Comparison of ENCODE assay signal across 8 cellular contexts in genomic region chr17:18087610-18088491, GRCh38. TPM values are rescaled to one million over a fixed set of nuclear protein-coding genes. Genes with fewer than 3 reads are reported as not detected.
DNase-seq lines count a peak whose midpoint lies in the region; ATAC-seq, FAIRE-seq and TF ChIP-seq lines count a peak whose summit lies in the region.

Gene DRG2, plus strand, starts transcription at chr17:18087948. Its CDS starts 76 bp downstream, at chr17:18088024.

- FAIRE-seq in H1 (lab: Jason Lieb, UNC) = no peak

- TF ChIP-seq CTCF in H1 (IDR thresholded peaks at IDR 0.05; ENCODE audit: control extremely low read depth in 1 of 3, insufficient read depth in 1 of 3, low read depth in 1 of 3, low read length in 3 of 3) = peak in 2 of 3 experiments; percentile 0 to 14; a peak in 1 of 4 replicates

- H4K8ac ChIP-seq in H1 (ENCODE audit: extremely low read depth, insufficient read depth, low read length) = peak within 1 kb of the TSS; percentile 81

- no peaks in the 10 kb centered on the region for H3K27me3 Mint-ChIP-seq in CD4-positive, alpha-beta memory T cell
- H3K27me3 Mint-ChIP-seq in memory B cell = no peaks in the 10 kb centered on the region

- H2BK120ac ChIP-seq in H1 (replicated peaks; ENCODE audit: low read depth, low read length) = no peak within 1 kb of the TSS

- intact Hi-C loops in CD4-positive, alpha-beta memory T cell (cut with micrococcal nuclease) = loop anchor here (1.0 to 2.0 kb wide), 4 partner anchors 49 to 265 kb away; partner anchors contain the start of genes ALKBH5, ATPAF2, DRC3 and GID4

- peaks cover 0 to 28% of the 10 kb centered on the region in 2 donors for H3K36me3 Mint-ChIP-seq in CD4-positive, alpha-beta memory T cell
- peaks cover 3% of the 10 kb centered on the region for H3K36me3 Mint-ChIP-seq in memory B cell

- no peaks in the 10 kb centered on the region for H3K9me3 ChIP-seq in CD4-positive, alpha-beta memory T cell (ENCODE audit: control insufficient read depth in 1 of 2, low read length in 2 of 2)
- H3K9me3 ChIP-seq in H1 (ENCODE audit: insufficient read depth in 2 of 2, low read depth in 1 of 2, low read length in 1 of 2) = no peaks in the 10 kb centered on the region

- H3K23ac ChIP-seq in H1 (ENCODE audit: insufficient read length) = no peak within 1 kb of the TSS

- peak within 1 kb of the TSS; percentile 95 for H2AK5ac ChIP-seq in H1 (ENCODE audit: low read depth, low read length)

- peak within 1 kb of the TSS; percentile 46 to 66 (median 58) for H3K9ac ChIP-seq in H1 (replicated peaks in 1 of 4; ENCODE audit: extremely low read depth in 1 of 4, low read depth in 3 of 4, low read length in 3 of 4)

- POLR2A ChIA-PET in CD4-positive, alpha-beta memory T cell (lab: Charles Lee; ENCODE audit: partially characterized antibody) = interaction anchor here (0.8 to 1.1 kb wide), 3 partner anchors 94 to 116 kb away, joined by 3 to 4 read pairs (median 3); partner anchors contain the start of genes DRC3 and TOM1L2
- POLR2A ChIA-PET in H1 (lab: Charles Lee; ENCODE audit: partially characterized antibody) = interaction anchor here (0.9 to 2.3 kb wide), 8 partner anchors 11 to 251 kb away, joined by 3 to 9 read pairs (median 4); partner anchors contain the start of gene SREBF1

- H3K14ac ChIP-seq in H1 (ENCODE audit: insufficient read length) = no peak within 1 kb of the TSS

- DNase-seq in CD4-positive, alpha-beta memory T cell = peak; percentile 84 to 90 (median 86)
- DNase-seq in HS-27A (ENCODE audit: low read depth) (peak; percentile 90), NOMO-1 treated with DMSO at 0.1 percent for 48 hours (lab: John Stamatoyannopoulos, UW; ENCODE audit: unreplicated experiment) (peak; percentile 77), H1 (ENCODE audit: low read depth in 1 of 2, low spot score in 2 of 2) (peak; percentile 75 to 98), memory B cell (ENCODE audit: low spot score in 2 of 2) (peak; percentile 91 to 97)
- DNase-seq in activated CD8-positive, alpha-beta memory T cell treated with anti-CD3 and anti-CD28 coated beads for 4 hours (ENCODE audit: low read depth in 2 of 2) = peak; percentile 70 to 75
- DNase-seq in stimulated activated CD8-positive, alpha-beta memory T cell treated with anti-CD3 and anti-CD28 coated beads, Interleukin-12 subunit alpha, Interleukin-12 subunit beta, amount 100 ng/mL, for 1 hour (ENCODE audit: low read depth) = peak; percentile 78

- peak within 1 kb of the TSS; percentile 71 to 99 for H3K4me3 ChIP-seq in CD4-positive, alpha-beta memory T cell (ENCODE audit: low read length in 2 of 2)
- peak within 1 kb of the TSS; percentile 59 to 93 (median 88) for H3K4me3 ChIP-seq in H1 (ENCODE audit: extremely low read depth in 1 of 4, insufficient read depth in 2 of 4, low read depth in 3 of 4, low read length in 4 of 4)

- peak; percentile 52 to 84; a peak in 2 of 3 replicates for TF ChIP-seq EP300 in H1 (IDR thresholded peaks at IDR 0.05; ENCODE audit: borderline replicate concordance in 1 of 2, low read depth in 2 of 2, low read length in 2 of 2)

- H3K4ac ChIP-seq in H1 (replicated peaks; ENCODE audit: insufficient read length, low read depth, low read length) = peak within 1 kb of the TSS; percentile 35

- H2BK12ac ChIP-seq in H1 (ENCODE audit: low read depth, low read length) = no peak within 1 kb of the TSS

- WGBS in H1 (ENCODE audit: extremely low coverage in 1 of 2, insufficient coverage in 1 of 2, insufficient read length in 1 of 2, insufficient replicate concordance in 2 of 2, low coverage in 1 of 2, low lambda C conversion rate in 2 of 2, missing lambda C conversion rate in 1 of 2), 2 experiments = 6% methylated on average over 42 of the region's 52 CpGs; no CpG with 5 or more reads in 1 of the 2 experiments

- H3K4me3 Mint-ChIP-seq in CD4-positive, alpha-beta memory T cell = peak within 1 kb of the TSS; percentile 98 to 100 (median 99)
- H3K4me3 Mint-ChIP-seq in memory B cell = peak within 1 kb of the TSS; percentile 100

- H4K91ac ChIP-seq in H1 (replicated peaks; ENCODE audit: insufficient read length, low read length) = peak within 1 kb of the TSS; percentile 51

- H3K27ac ChIP-seq in CD4-positive, alpha-beta memory T cell (ENCODE audit: low read depth, low read length) = peak within 1 kb of the TSS; percentile 87
- H3K27ac ChIP-seq in H1 (ENCODE audit: low read depth, low read length) = peak within 1 kb of the TSS; percentile 17

- H3K27ac Mint-ChIP-seq in CD4-positive, alpha-beta memory T cell = peak within 1 kb of the TSS; percentile 98 to 99 (median 98)
- H3K27ac Mint-ChIP-seq in memory B cell = peak within 1 kb of the TSS; percentile 94

- TF ChIP-seq POLR2A in H1 (IDR thresholded peaks at IDR 0.05; ENCODE audit: control extremely low read depth in 1 of 2, low read depth in 2 of 2, low read length in 2 of 2) = peak in 1 of 2 experiments; percentile 48; a peak in 2 of 3 replicates

- H2BK15ac ChIP-seq in H1 (ENCODE audit: low read length) = no peak within 1 kb of the TSS

- peak; percentile 77 for ATAC-seq in GM19463 (IDR thresholded peaks at IDR 0.05; ENCODE audit: unreplicated experiment)
- ATAC-seq in memory B cell (ENCODE audit: low read depth) = peak; percentile 95

- peaks cover 20 to 43% (median 25%) of the 10 kb centered on the region in 4 donors for H3K4me1 Mint-ChIP-seq in CD4-positive, alpha-beta memory T cell
- peaks cover 19% of the 10 kb centered on the region for H3K4me1 Mint-ChIP-seq in memory B cell

- no peak within 1 kb of the TSS; the same call in none of the 2 replicates for H3K18ac ChIP-seq in H1 (ENCODE audit: extremely low read depth, low read length)

- TF ChIP-seq RAD21 in H1 (IDR thresholded peaks at IDR 0.05 in 1 of 2, conservative IDR thresholded peaks at IDR 0.05 in 1 of 2; ENCODE audit: low read depth in 2 of 2, low read length in 2 of 2) = peak in 1 of 2 experiments; percentile 13; a peak in 1 of 4 replicates

- no peaks in the 10 kb centered on the region for H4K20me1 ChIP-seq in H1 (replicated peaks in 1 of 2; ENCODE audit: control insufficient read depth in 1 of 2, insufficient read depth in 2 of 2, low read length in 2 of 2)

- CTCF ChIA-PET in CD4-positive, alpha-beta memory T cell (lab: Charles Lee; ENCODE audit: partially characterized antibody) = no interaction called here
- CTCF ChIA-PET in H1 (lab: Charles Lee; ENCODE audit: partially characterized antibody) = interaction anchor here (0.7 to 0.9 kb wide), 2 partner anchors 52 to 56 kb away, joined by 3 read pairs; no protein-coding TSS in a partner anchor

- no peaks in the 10 kb centered on the region for H3K36me3 ChIP-seq in CD4-positive, alpha-beta memory T cell (ENCODE audit: insufficient read depth, low read length)
- peaks cover 0 to 3% (median 0%) of the 10 kb centered on the region in 4 experiments; a peak in 1 of 8 replicates for H3K36me3 ChIP-seq in H1 (ENCODE audit: control insufficient read depth in 2 of 4, insufficient read depth in 4 of 4, low read length in 3 of 4)

- peaks cover 3 to 20% of the 10 kb centered on the region in 2 experiments; a peak in 3 of 4 replicates for H3K79me2 ChIP-seq in H1 (ENCODE audit: control insufficient read depth in 1 of 2, insufficient read depth in 2 of 2, low read length in 2 of 2)

- peak within 1 kb of the TSS; percentile 2 for H4K5ac ChIP-seq in H1 (ENCODE audit: insufficient read length, low read depth, low read length)

- H3K79me1 ChIP-seq in H1 (ENCODE audit: low read depth, low read length) = peaks cover 7% of the 10 kb centered on the region

- peak within 1 kb of the TSS; percentile 86 to 88 for H3K4me2 ChIP-seq in H1 (ENCODE audit: insufficient read depth in 1 of 2, low read depth in 2 of 2, low read length in 2 of 2)

- H3K4me1 ChIP-seq in CD4-positive, alpha-beta memory T cell (ENCODE audit: insufficient read depth, low read length) = peaks cover 23% of the 10 kb centered on the region
- H3K4me1 ChIP-seq in H1 (replicated peaks in 1 of 4; ENCODE audit: control insufficient read depth in 3 of 4, insufficient read depth in 4 of 4, low read length in 3 of 4) = peaks cover 2 to 3% (median 3%) of the 10 kb centered on the region in 4 experiments; a peak in 4 of 7 replicates

- H3K56ac ChIP-seq in H1 (replicated peaks; ENCODE audit: insufficient read length, low read depth, low read length) = peak within 1 kb of the TSS; percentile 39

- H2AFZ ChIP-seq in H1 (ENCODE audit: low read length) = peak within 1 kb of the TSS; percentile 91; the same call in 1 of the 2 replicates

- peaks cover 7% of the 10 kb centered on the region; the same call in 1 of the 2 replicates for H3K23me2 ChIP-seq in H1 (ENCODE audit: low read depth, low read length)

- peak within 1 kb of the TSS; percentile 66; the same call in 1 of the 2 replicates for H2BK5ac ChIP-seq in H1 (ENCODE audit: low read depth, low read length)

- no peaks in the 10 kb centered on the region for H3K27me3 ChIP-seq in CD4-positive, alpha-beta memory T cell (ENCODE audit: insufficient read depth, low read length)
- no peaks in the 10 kb centered on the region for H3K27me3 ChIP-seq in H1 (replicated peaks in 1 of 4; ENCODE audit: control insufficient read depth in 3 of 4, extremely low read depth in 1 of 4, insufficient read depth in 3 of 4, low read length in 3 of 4)

- peaks cover 0 to 3% (median 0%) of the 10 kb centered on the region in 8 donors for H3K9me3 Mint-ChIP-seq in CD4-positive, alpha-beta memory T cell
- H3K9me3 Mint-ChIP-seq in memory B cell = no peaks in the 10 kb centered on the region

- H2BK20ac ChIP-seq in H1 (ENCODE audit: low read length) = no peak within 1 kb of the TSS

TF ChIP-seq in H1, 55 proteins besides CTCF, POLR2A, EP300 and RAD21 (continues in another document):
- TF ChIP-seq BACH1 (IDR thresholded peaks at IDR 0.05; ENCODE audit: low read length) = peak; percentile 38; the same call in 1 of the 2 replicates
- peak; percentile 85 for TF ChIP-seq TBP (IDR thresholded peaks at IDR 0.05; ENCODE audit: low read depth, low read length)
- peak; percentile 85; the same call in 1 of the 2 replicates for TF ChIP-seq GTF2F1 (IDR thresholded peaks at IDR 0.05; ENCODE audit: borderline replicate concordance, low read depth, low read length)
- no peak; the same call in 1 of the 2 replicates for TF ChIP-seq TEAD4 (IDR thresholded peaks at IDR 0.05; ENCODE audit: low read depth, low read length)
- peak; percentile 87 for TF ChIP-seq PHF8 (conservative IDR thresholded peaks at IDR 0.05; ENCODE audit: low read depth, low read length)
- peak; percentile 68 for TF ChIP-seq SRF (IDR thresholded peaks at IDR 0.05; ENCODE audit: low read depth, low read length)
- peak; percentile 81 for TF ChIP-seq YY1 (IDR thresholded peaks at IDR 0.05; ENCODE audit: low read depth, low read length)

RNA-seq across cellular contexts. Expression of gene DRG2, which starts in this region (rescaled TPM):
- total RNA-seq in CD4-positive, alpha-beta memory T cell = 10 to 100 TPM; 56.8 to 61.0 TPM
- 10 to 100 TPM; 40.3 to 50.4 TPM for polyA plus RNA-seq in CD4-positive, alpha-beta memory T cell
- total RNA-seq in H1 (2021; fragmentation: NEBNext Ultra II Directional; extraction: Animal tissue kit (Norgen Biotek cat#: 25700)) = 44.6 and 50.1 TPM in 2 replicates
- 47.8 and 57.5 TPM in 2 replicates for polyA plus RNA-seq in H1 (2011; rRNA removed)
- 53.2 TPM for polyA plus RNA-seq in H1 (2011; cell fraction: cytosol; rRNA removed)
- 84.6 TPM for polyA plus RNA-seq in H1 (2011; cell fraction: nucleus; rRNA removed)
- 45.5 to 54.2 TPM (median 52.2 TPM) in 4 replicates for polyA plus RNA-seq in H1 (2012, experiment 1 of 2)
- polyA plus RNA-seq in H1 (2012, experiment 2 of 2) = 67.7 TPM
- 29.2 TPM for polyA plus RNA-seq in H1 (2013, experiment 1 of 2)
- 27.1 TPM for polyA plus RNA-seq in H1 (2013, experiment 2 of 2)
- polyA minus RNA-seq in H1 (2011; rRNA and poly(A)+ RNA removed) = 45.4 and 60.9 TPM in 2 replicates
- 29.4 TPM for polyA minus RNA-seq in H1 (2011; cell fraction: cytosol; rRNA and poly(A)+ RNA removed)
- polyA minus RNA-seq in H1 (2011; cell fraction: nucleus; rRNA and poly(A)+ RNA removed) = 70.4 TPM

Comparison
In these comparisons a context has a peak if more than half of its experiments do, and no peak if none do; other contexts are left out.
1. Peak in every context shown above with its lines: DNase-seq, ATAC-seq, H3K4me3 ChIP-seq and H3K27ac ChIP-seq.